Comparison of ENCODE assay signal across 17 cellular contexts in the genomic region with DNA sequence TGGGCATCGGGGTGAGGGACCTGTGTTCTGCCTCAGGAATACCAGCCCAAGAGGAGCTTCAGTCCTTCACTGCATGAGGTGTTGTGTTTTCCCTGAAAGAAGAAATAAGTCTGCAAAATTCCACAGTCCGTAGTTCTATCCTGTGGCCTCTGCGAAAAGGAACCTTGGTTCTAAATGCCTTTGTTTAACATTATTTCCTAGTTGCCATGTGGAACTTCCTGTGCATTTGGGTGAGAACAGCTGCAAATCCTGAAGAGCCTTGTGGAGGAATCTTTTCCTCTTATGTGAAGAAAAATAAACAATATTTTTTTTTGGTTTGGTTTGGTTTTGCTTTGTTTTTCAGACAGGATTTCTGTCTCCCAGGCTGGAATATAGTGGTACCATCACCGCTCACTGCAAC. TPM values are rescaled to one million over a fixed set of nuclear protein-coding genes. Genes with fewer than 3 reads are reported as not detected.
DNase-seq lines count a peak whose midpoint lies in the region; ATAC-seq and TF ChIP-seq lines count a peak whose summit lies in the region.
"Had no signal": no experiment of that assay in that cellular context is flagged by ENCODE, and none has a peak within 500 bp of the region (broad histone marks: within the 10 kb centered on the region; RNA-seq: fewer than 3 reads in every experiment).

No MANE protein-coding gene starts in this region.

- no peaks in the 10 kb centered on the region for H3K27me3 ChIP-seq in lower lobe of right lung (ENCODE audit: low read depth)
- H3K27me3 ChIP-seq: MG63 had no signal

- POLR2A ChIA-PET in activated CD4-positive, alpha-beta T cell treated with anti-CD3 and anti-CD28 coated beads for 36 hours (lab: Charles Lee), result no interaction called here
- POLR2A ChIA-PET in WTC11 (lab: Charles Lee), result no interaction called here

- no peaks in the 10 kb centered on the region for H3K9me3 Mint-ChIP-seq in activated CD4-positive, alpha-beta T cell treated with anti-CD3 and anti-CD28 coated beads for 36 hours (ENCODE audit: low read depth)
- H3K9me3 Mint-ChIP-seq in WTC11 (no peaks in the 10 kb centered on the region), osteocyte (ENCODE audit: unreplicated experiment) (no peaks in the 10 kb centered on the region)
- H3K9me3 Mint-ChIP-seq: CD4-positive, alpha-beta memory T cell had no signal

- peaks cover 15% of the 10 kb centered on the region for H3K4me1 ChIP-seq in lower lobe of right lung

- peak overlapping the region; percentile 55 for H3K27ac Mint-ChIP-seq in activated CD4-positive, alpha-beta T cell treated with anti-CD3 and anti-CD28 coated beads for 36 hours
- H3K27ac Mint-ChIP-seq in WTC11 (peak overlapping the region; percentile 65; the same call in 1 of the 2 replicates), osteocyte (ENCODE audit: unreplicated experiment) (peak overlapping the region; percentile 28)

- H3K27me3 Mint-ChIP-seq in activated CD4-positive, alpha-beta T cell treated with anti-CD3 and anti-CD28 coated beads for 36 hours, result no peaks in the 10 kb centered on the region
- H3K27me3 Mint-ChIP-seq in WTC11 (ENCODE audit: low read depth) (no peaks in the 10 kb centered on the region), osteocyte (ENCODE audit: unreplicated experiment) (no peaks in the 10 kb centered on the region)
- H3K27me3 Mint-ChIP-seq: CD4-positive, alpha-beta memory T cell had no signal

- H3K9me3 ChIP-seq in lower lobe of right lung, result no peaks in the 10 kb centered on the region
- H3K9me3 ChIP-seq: MG63 had no signal

- no peak for ATAC-seq in activated CD4-positive, alpha-beta T cell treated with anti-CD3 and anti-CD28 coated beads for 36 hours
- ATAC-seq in WTC11 (no peak), lower lobe of right lung (no peak), HG03280 (IDR thresholded peaks at IDR 0.05; ENCODE audit: unreplicated experiment) (no peak), GM21447 (IDR thresholded peaks at IDR 0.05; ENCODE audit: unreplicated experiment) (no peak), GM21390 (IDR thresholded peaks at IDR 0.05; ENCODE audit: unreplicated experiment) (no peak)
- ATAC-seq: PC-3 had no signal

- peak overlapping the region; percentile 34 for H3K27ac ChIP-seq in lower lobe of right lung
- H3K27ac ChIP-seq: 22Rv1 had no signal

- TF ChIP-seq CTCF in WTC11 (IDR thresholded peaks at IDR 0.05) (no peak), lower lobe of right lung (IDR thresholded peaks at IDR 0.05) (no peak), osteocyte (IDR thresholded peaks at IDR 0.05) (no peak)

- CTCF ChIA-PET in activated CD4-positive, alpha-beta T cell treated with anti-CD3 and anti-CD28 coated beads for 36 hours (lab: Charles Lee), result no interaction called here
- CTCF ChIA-PET in WTC11 (lab: Charles Lee), result interaction anchor here (1.1 kb wide), 1 partner anchor 19 kb away, joined by 4 read pairs; no protein-coding TSS in a partner anchor

- peaks cover 4% of the 10 kb centered on the region for H3K4me1 Mint-ChIP-seq in activated CD4-positive, alpha-beta T cell treated with anti-CD3 and anti-CD28 coated beads for 36 hours
- H3K4me1 Mint-ChIP-seq in WTC11 (no peaks in the 10 kb centered on the region), osteocyte (ENCODE audit: unreplicated experiment) (peaks cover 2% of the 10 kb centered on the region)

- H3K36me3 ChIP-seq in lower lobe of right lung, result peaks cover 28% of the 10 kb centered on the region
- H3K36me3 ChIP-seq: MG63 had no signal

- intact Hi-C loops in activated CD4-positive, alpha-beta T cell treated with anti-CD3 and anti-CD28 coated beads for 36 hours (cut with DNase I, micrococcal nuclease), result no loop called here
- intact Hi-C loops in lower lobe of right lung (cut with DNase I), result no loop called here

- no peak overlapping the region for H3K4me3 Mint-ChIP-seq in activated CD4-positive, alpha-beta T cell treated with anti-CD3 and anti-CD28 coated beads for 36 hours
- H3K4me3 Mint-ChIP-seq in WTC11 (no peak overlapping the region), osteocyte (ENCODE audit: unreplicated experiment) (no peak overlapping the region)
- H3K4me3 Mint-ChIP-seq: CD4-positive, alpha-beta memory T cell had no signal

- DNase-seq in activated CD4-positive, alpha-beta T cell treated with anti-CD3 and anti-CD28 coated beads for 36 hours, result no peak
- DNase-seq in activated CD4-positive, alpha-beta T cell treated with anti-CD3 and anti-CD28 coated beads for 1 hour, result no peak
- DNase-seq in WTC11 (ENCODE audit: low spot score) (no peak), lower lobe of right lung (no peak), osteocyte (ENCODE audit: extremely low spot score, unreplicated experiment) (no peak)
- DNase-seq: CD4-positive, alpha-beta memory T cell; GOT3; MG63; NCI-H1092; NCI-H2081 treated with DMSO at 0.1 percent for 48 hours; NCI-H510A; NCI-H774; PC-3 had no signal

- peaks cover 2% of the 10 kb centered on the region for H3K36me3 Mint-ChIP-seq in activated CD4-positive, alpha-beta T cell treated with anti-CD3 and anti-CD28 coated beads for 36 hours (ENCODE audit: low read depth)
- H3K36me3 Mint-ChIP-seq in WTC11 (peaks cover 8% of the 10 kb centered on the region), osteocyte (ENCODE audit: unreplicated experiment) (peaks cover 3% of the 10 kb centered on the region)

- H3K4me3 ChIP-seq in lower lobe of right lung, result no peak overlapping the region
- H3K4me3 ChIP-seq: MG63 had no signal

TF ChIP-seq in WTC11, 78 proteins besides CTCF, POLR2A, EP300 and RAD21 (continues in another document):
- no peak for TF ChIP-seq JUN (CRISPR knock-in tag; IDR thresholded peaks at IDR 0.05)
- TF ChIP-seq, protein P1, sequence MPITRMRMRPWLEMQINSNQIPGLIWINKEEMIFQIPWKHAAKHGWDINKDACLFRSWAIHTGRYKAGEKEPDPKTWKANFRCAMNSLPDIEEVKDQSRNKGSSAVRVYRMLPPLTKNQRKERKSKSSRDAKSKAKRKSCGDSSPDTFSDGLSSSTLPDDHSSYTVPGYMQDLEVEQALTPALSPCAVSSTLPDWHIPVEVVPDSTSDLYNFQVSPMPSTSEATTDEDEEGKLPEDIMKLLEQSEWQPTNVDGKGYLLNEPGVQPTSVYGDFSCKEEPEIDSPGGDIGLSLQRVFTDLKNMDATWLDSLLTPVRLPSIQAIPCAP (CRISPR knock-in tag; IDR thresholded peaks at IDR 0.05), result no peak
- TF ChIP-seq NFE2L1 (CRISPR knock-in tag; IDR thresholded peaks at IDR 0.05), result no peak
- no peak for TF ChIP-seq HMGXB4 (CRISPR knock-in tag; IDR thresholded peaks at IDR 0.05)
- TF ChIP-seq NR1H2 (CRISPR knock-in tag; IDR thresholded peaks at IDR 0.05), result no peak
- TF ChIP-seq KAT7 (CRISPR knock-in tag; IDR thresholded peaks at IDR 0.05; ENCODE audit: borderline replicate concordance), result no peak
- no peak for TF ChIP-seq SOX15 (CRISPR knock-in tag; IDR thresholded peaks at IDR 0.05)
- no peak for TF ChIP-seq SMAD3 (CRISPR knock-in tag; IDR thresholded peaks at IDR 0.05; ENCODE audit: borderline replicate concordance)
- no peak for TF ChIP-seq PRRX2 (CRISPR knock-in tag; IDR thresholded peaks at IDR 0.05)
- TF ChIP-seq OVOL2 (CRISPR knock-in tag; IDR thresholded peaks at IDR 0.05; ENCODE audit: borderline replicate concordance), result no peak

RNA-seq across cellular contexts. Expression of gene PSKH1, which starts 9.8 kb away (rescaled TPM):
- total RNA-seq in activated CD4-positive, alpha-beta T cell treated with anti-CD3 and anti-CD28 coated beads for 36 hours, result 10 to 100 TPM; 11.7 to 11.9 TPM
- 29.0 to 32.6 TPM (median 31.6 TPM) in 3 replicates for total RNA-seq in WTC11 (2021)
- total RNA-seq in lower lobe of right lung, result 28.3 TPM
- 43.9 and 45.5 TPM in 2 replicates for total RNA-seq in osteocyte

RNA-seq across cellular contexts. Expression of gene NRN1L, which starts 18.1 kb away (rescaled TPM):
- not detected for total RNA-seq in activated CD4-positive, alpha-beta T cell treated with anti-CD3 and anti-CD28 coated beads for 36 hours
- total RNA-seq in WTC11 (2021) (7.0 to 12.4 TPM (median 7.4 TPM) in 3 replicates), lower lobe of right lung (1.7 TPM), osteocyte (1.4 and 1.5 TPM in 2 replicates)
- total RNA-seq: PC-3 had no signal

RNA-seq across cellular contexts. Expression of gene CTRL, which starts 28.8 kb away (rescaled TPM):
- total RNA-seq in activated CD4-positive, alpha-beta T cell treated with anti-CD3 and anti-CD28 coated beads for 36 hours, result 1 to 10 TPM; 2.5 to 3.5 TPM
- total RNA-seq in WTC11 (2021) (1.7 to 3.6 TPM (median 2.8 TPM) in 3 replicates), lower lobe of right lung (0.59 TPM), osteocyte (0.39 and 0.91 TPM in 2 replicates)

RNA-seq across cellular contexts. Expression of gene EDC4, which starts 30.0 kb away (rescaled TPM):
- 10 to 100 TPM; 92.8 to 96.9 TPM for total RNA-seq in activated CD4-positive, alpha-beta T cell treated with anti-CD3 and anti-CD28 coated beads for 36 hours
- total RNA-seq in WTC11 (2021) (72.6 to 83.7 TPM (median 74.1 TPM) in 3 replicates), lower lobe of right lung (51.2 TPM), osteocyte (68.2 and 75.4 TPM in 2 replicates)

RNA-seq across cellular contexts. Expression of gene PSMB10, which starts 33.8 kb away (rescaled TPM):
- 100 to 1,000 TPM; 123 to 195 TPM for total RNA-seq in activated CD4-positive, alpha-beta T cell treated with anti-CD3 and anti-CD28 coated beads for 36 hours
- total RNA-seq in WTC11 (2021), result 34.8 to 40.9 TPM (median 35.3 TPM) in 3 replicates
- total RNA-seq in lower lobe of right lung, result 82.7 TPM
- 58.3 and 59.0 TPM in 2 replicates for total RNA-seq in osteocyte
